9 cellular contexts compared by ENCODE assay signal in genomic region chr6:44238687-44239350, GRCh38. TPM values are rescaled to one million over a fixed set of nuclear protein-coding genes. Genes with fewer than 3 reads are reported as not detected.
DNase-seq lines count a peak whose midpoint lies in the region; ATAC-seq lines count a peak whose summit lies in the region.
"Had no signal": no experiment of that assay in that cellular context is flagged by ENCODE, and none has a peak within 500 bp of the region (broad histone marks: within the 10 kb centered on the region; RNA-seq: fewer than 3 reads in every experiment).

No MANE protein-coding gene starts in this region.

- peak overlapping the region; percentile 29 for H3K27ac Mint-ChIP-seq in T-helper 2 cell treated with Interferon-gamma antibody and Interleukin-4, amounts not matched to agents 5 μg/mL and 100 μg/mL, for 36 hours
- H3K27ac Mint-ChIP-seq in activated naive CD8-positive, alpha-beta T cell, result peak overlapping the region; percentile 93
- H3K27ac Mint-ChIP-seq in immature natural killer cell, result peak overlapping the region in 5 of 6 donors; percentile 68 to 93 (median 77)
- H3K27ac Mint-ChIP-seq in stimulated activated effector memory CD8-positive, alpha-beta T cell treated with anti-CD3 and anti-CD28 coated beads, Interleukin-12 subunit alpha, Interleukin-12 subunit beta, amount 100 ng/mL, for 72 hours, result peak overlapping the region; percentile 99

- H3K4me1 Mint-ChIP-seq in T-helper 2 cell treated with Interferon-gamma antibody and Interleukin-4, amounts not matched to agents 5 μg/mL and 100 μg/mL, for 36 hours (ENCODE audit: low read depth), result peaks cover 8% of the 10 kb centered on the region
- peaks cover 22% of the 10 kb centered on the region for H3K4me1 Mint-ChIP-seq in activated naive CD8-positive, alpha-beta T cell (ENCODE audit: low read depth)
- peaks cover 16% of the 10 kb centered on the region in 2 donors for H3K4me1 Mint-ChIP-seq in immature natural killer cell
- H3K4me1 Mint-ChIP-seq in stimulated activated effector memory CD8-positive, alpha-beta T cell treated with anti-CD3 and anti-CD28 coated beads, Interleukin-12 subunit alpha, Interleukin-12 subunit beta, amount 100 ng/mL, for 72 hours, result peaks cover 26% of the 10 kb centered on the region

- H3K9me3 Mint-ChIP-seq in T-helper 2 cell treated with Interferon-gamma antibody and Interleukin-4, amounts not matched to agents 5 μg/mL and 100 μg/mL, for 36 hours, result no peaks in the 10 kb centered on the region
- no peaks in the 10 kb centered on the region for H3K9me3 Mint-ChIP-seq in activated naive CD8-positive, alpha-beta T cell (ENCODE audit: low read depth)
- no peaks in the 10 kb centered on the region for H3K9me3 Mint-ChIP-seq in immature natural killer cell
- no peaks in the 10 kb centered on the region for H3K9me3 Mint-ChIP-seq in stimulated activated effector memory CD8-positive, alpha-beta T cell treated with anti-CD3 and anti-CD28 coated beads, Interleukin-12 subunit alpha, Interleukin-12 subunit beta, amount 100 ng/mL, for 72 hours

- no peaks in the 10 kb centered on the region for H3K27me3 Mint-ChIP-seq in T-helper 2 cell treated with Interferon-gamma antibody and Interleukin-4, amounts not matched to agents 5 μg/mL and 100 μg/mL, for 36 hours (ENCODE audit: low read depth)
- H3K27me3 Mint-ChIP-seq in activated naive CD8-positive, alpha-beta T cell, result no peaks in the 10 kb centered on the region
- peaks cover 0 to 2% (median 2%) of the 10 kb centered on the region in 3 donors for H3K27me3 Mint-ChIP-seq in immature natural killer cell (ENCODE audit: low read depth in 3 of 3)

- no peak for DNase-seq in T-helper 2 cell treated with Interferon-gamma antibody and Interleukin-4, amounts not matched to agents 5 μg/mL and 100 μg/mL, for 36 hours (ENCODE audit: low spot score)
- DNase-seq in T-helper 2 cell, result no peak
- DNase-seq in immature natural killer cell, result no peak
- DNase-seq in stimulated activated effector memory CD8-positive, alpha-beta T cell treated with anti-CD3 and anti-CD28 coated beads, Interleukin-12 subunit alpha, Interleukin-12 subunit beta, amount 100 ng/mL, for 72 hours (ENCODE audit: low spot score in 2 of 2), result no peak
- DNase-seq in cortex of kidney (lab: John Stamatoyannopoulos, UW), result no peak

- H3K36me3 Mint-ChIP-seq in T-helper 2 cell treated with Interferon-gamma antibody and Interleukin-4, amounts not matched to agents 5 μg/mL and 100 μg/mL, for 36 hours (ENCODE audit: low read depth), result no peaks in the 10 kb centered on the region
- H3K36me3 Mint-ChIP-seq in activated naive CD8-positive, alpha-beta T cell, result no peaks in the 10 kb centered on the region
- H3K36me3 Mint-ChIP-seq in immature natural killer cell, result no peaks in the 10 kb centered on the region
- peaks cover 17% of the 10 kb centered on the region for H3K36me3 Mint-ChIP-seq in stimulated activated effector memory CD8-positive, alpha-beta T cell treated with anti-CD3 and anti-CD28 coated beads, Interleukin-12 subunit alpha, Interleukin-12 subunit beta, amount 100 ng/mL, for 72 hours

- ATAC-seq in stimulated activated effector memory CD8-positive, alpha-beta T cell treated with anti-CD3 and anti-CD28 coated beads, Interleukin-12 subunit alpha, Interleukin-12 subunit beta, amount 100 ng/mL, for 72 hours, result no peak
- no peak for ATAC-seq in HG02981 (IDR thresholded peaks at IDR 0.05; ENCODE audit: unreplicated experiment)
- no peak for ATAC-seq in GM19397 (IDR thresholded peaks at IDR 0.05; ENCODE audit: unreplicated experiment)

- peak overlapping the region; percentile 91 for H3K4me3 Mint-ChIP-seq in T-helper 2 cell treated with Interferon-gamma antibody and Interleukin-4, amounts not matched to agents 5 μg/mL and 100 μg/mL, for 36 hours
- H3K4me3 Mint-ChIP-seq in activated naive CD8-positive, alpha-beta T cell, result peak overlapping the region; percentile 86
- H3K4me3 Mint-ChIP-seq in immature natural killer cell, result peak overlapping the region; percentile 85 to 93 (median 89)
- peak overlapping the region; percentile 85 for H3K4me3 Mint-ChIP-seq in stimulated activated effector memory CD8-positive, alpha-beta T cell treated with anti-CD3 and anti-CD28 coated beads, Interleukin-12 subunit alpha, Interleukin-12 subunit beta, amount 100 ng/mL, for 72 hours

RNA-seq across cellular contexts. Expression of gene HSP90AB1, which starts 8.1 kb away (rescaled TPM):
- polyA plus RNA-seq in immature natural killer cell, result 100 to 1,000 TPM; 185 to 309 (median 280) TPM

RNA-seq across cellular contexts. Expression of gene SLC29A1, which starts 15.4 kb away (rescaled TPM):
- 1 to 10 TPM; 1.5 to 3.0 (median 1.8) TPM for polyA plus RNA-seq in immature natural killer cell

RNA-seq across cellular contexts. Expression of gene SLC35B2, which starts 18.5 kb away (rescaled TPM):
- 100 to 1,000 TPM in 1 of 3 donors, 10 to 100 TPM in 2; 64.1 to 119 (median 69.1) TPM for polyA plus RNA-seq in immature natural killer cell

RNA-seq across cellular contexts. Expression of gene MYMX, which starts 22.1 kb away (rescaled TPM):
- polyA plus RNA-seq in immature natural killer cell, result not detected
- polyA plus RNA-seq: AG04450 had no signal

RNA-seq across cellular contexts. Expression of gene NFKBIE, which starts 26.5 kb away (rescaled TPM):
- polyA plus RNA-seq in immature natural killer cell, result 1 to 10 TPM; 3.8 to 8.4 (median 8.3) TPM

Comparison
In these comparisons a context has a peak if more than half of its experiments do, and no peak if none do; other contexts are left out.
1. H3K27ac Mint-ChIP-seq: peak in every context shown above with its lines; median percentile 99 in stimulated activated effector memory CD8-positive, alpha-beta T cell treated with anti-CD3 and anti-CD28 coated beads, Interleukin-12 subunit alpha, Interleukin-12 subunit beta, amount 100 ng/mL, for 72 hours; 93 in activated naive CD8-positive, alpha-beta T cell; 77 in immature natural killer cell; 29 in T-helper 2 cell treated with Interferon-gamma antibody and Interleukin-4, amounts not matched to agents 5 μg/mL and 100 μg/mL, for 36 hours.